Comparison of ENCODE assay signal across 1 cellular context in genomic region chr11:69294621-69295078, GRCh38.
TF ChIP-seq lines count a peak whose summit lies in the region.

No MANE protein-coding gene starts in this region.

TF ChIP-seq in IMR-90, 13 proteins besides CTCF, POLR2A, EP300 and RAD21 (continued from another document):
- TF ChIP-seq ELK1 (IDR thresholded peaks at IDR 0.05; ENCODE audit: borderline replicate concordance, low read depth, low read length) (no peak), CHD1 (IDR thresholded peaks at IDR 0.05; ENCODE audit: low read depth, low read length) (no peak), BHLHE40 (IDR thresholded peaks at IDR 0.05; ENCODE audit: low read depth, low read length) (no peak)
TF ChIP-seq in IMR-90: peak in this region for 0.
